In genomic region chr2:106581276-106581675, GRCh38 we compare ENCODE assay signal across 10 cellular contexts.
DNase-seq lines count a peak whose midpoint lies in the region; ATAC-seq and TF ChIP-seq lines count a peak whose summit lies in the region.
"Had no signal": no experiment of that assay in that cellular context is flagged by ENCODE, and none has a peak within 500 bp of the region (broad histone marks: within the 10 kb centered on the region; RNA-seq: fewer than 3 reads in every experiment).

No MANE protein-coding gene starts in this region.

- no peaks in the 10 kb centered on the region for H3K9me3 Mint-ChIP-seq in activated T-cell treated with anti-CD3 and anti-CD28 coated beads, Interleukin-2, amount 50 U/mL, for 4 hours
- H3K9me3 Mint-ChIP-seq in chondrocyte (ENCODE audit: low read depth) = no peaks in the 10 kb centered on the region
- H3K9me3 Mint-ChIP-seq in stimulated activated effector memory CD8-positive, alpha-beta T cell treated with anti-CD3 and anti-CD28 coated beads, Interleukin-12 subunit alpha, Interleukin-12 subunit beta, amount 100 ng/mL, for 72 hours = no peaks in the 10 kb centered on the region

- peaks cover 45% of the 10 kb centered on the region for H3K27me3 Mint-ChIP-seq in activated T-cell treated with anti-CD3 and anti-CD28 coated beads, Interleukin-2, amount 50 U/mL, for 4 hours (ENCODE audit: low read depth)
- peaks cover 15% of the 10 kb centered on the region for H3K27me3 Mint-ChIP-seq in chondrocyte (ENCODE audit: low read depth)

- DNase-seq in activated T-cell treated with anti-CD3 and anti-CD28 coated beads, Interleukin-2, amount 50 U/mL, for 4 hours = no peak
- no peak for DNase-seq in activated T-cell treated with anti-CD3 and anti-CD28 coated beads for 4 hours
- DNase-seq in NCI-H524 treated with DMSO at 0.1 percent for 48 hours (lab: John Stamatoyannopoulos, UW) = peak; percentile 98
- DNase-seq in chondrocyte (ENCODE audit: low spot score) = no peak
- DNase-seq in stimulated activated effector memory CD8-positive, alpha-beta T cell treated with anti-CD3 and anti-CD28 coated beads, Interleukin-12 subunit alpha, Interleukin-12 subunit beta, amount 100 ng/mL, for 72 hours (ENCODE audit: low spot score in 2 of 2) = no peak
- no peak for DNase-seq in cortex of kidney (lab: John Stamatoyannopoulos, UW)
- no peak for DNase-seq in GM13976 (ENCODE audit: low spot score)
- no peak for DNase-seq in cerebellar nuclear complex (lab: John Stamatoyannopoulos, UW)
- DNase-seq: effector CD8-positive, alpha-beta T cell; NCI-H2081 treated with DMSO at 0.1 percent for 48 hours had no signal

- H3K4me3 Mint-ChIP-seq in activated T-cell treated with anti-CD3 and anti-CD28 coated beads, Interleukin-2, amount 50 U/mL, for 4 hours = peak overlapping the region; percentile 85
- peak overlapping the region; percentile 76 for H3K4me3 Mint-ChIP-seq in chondrocyte (ENCODE audit: unreplicated experiment)
- H3K4me3 Mint-ChIP-seq in stimulated activated effector memory CD8-positive, alpha-beta T cell treated with anti-CD3 and anti-CD28 coated beads, Interleukin-12 subunit alpha, Interleukin-12 subunit beta, amount 100 ng/mL, for 72 hours = peak overlapping the region; percentile 69

- H3K27ac Mint-ChIP-seq in chondrocyte (ENCODE audit: unreplicated experiment) = no peak overlapping the region
- H3K27ac Mint-ChIP-seq in stimulated activated effector memory CD8-positive, alpha-beta T cell treated with anti-CD3 and anti-CD28 coated beads, Interleukin-12 subunit alpha, Interleukin-12 subunit beta, amount 100 ng/mL, for 72 hours = no peak overlapping the region

- H3K4me1 Mint-ChIP-seq in activated T-cell treated with anti-CD3 and anti-CD28 coated beads, Interleukin-2, amount 50 U/mL, for 4 hours (ENCODE audit: low read depth) = peaks cover 13% of the 10 kb centered on the region
- peaks cover 49% of the 10 kb centered on the region for H3K4me1 Mint-ChIP-seq in chondrocyte (ENCODE audit: low read depth)
- H3K4me1 Mint-ChIP-seq in stimulated activated effector memory CD8-positive, alpha-beta T cell treated with anti-CD3 and anti-CD28 coated beads, Interleukin-12 subunit alpha, Interleukin-12 subunit beta, amount 100 ng/mL, for 72 hours = peaks cover 15% of the 10 kb centered on the region

- in situ Hi-C loops in GM13976 (cut with MboI; ENCODE audit: low sequenced_read_pairs, unreplicated experiment) = no loop called here

- no peak for ATAC-seq in activated T-cell treated with anti-CD3 and anti-CD28 coated beads, Interleukin-2, amount 50 U/mL, for 4 hours
- ATAC-seq in stimulated activated effector memory CD8-positive, alpha-beta T cell treated with anti-CD3 and anti-CD28 coated beads, Interleukin-12 subunit alpha, Interleukin-12 subunit beta, amount 100 ng/mL, for 72 hours = no peak

- no peaks in the 10 kb centered on the region for H3K36me3 Mint-ChIP-seq in activated T-cell treated with anti-CD3 and anti-CD28 coated beads, Interleukin-2, amount 50 U/mL, for 4 hours (ENCODE audit: insufficient read depth)
- H3K36me3 Mint-ChIP-seq in chondrocyte (ENCODE audit: low read depth) = no peaks in the 10 kb centered on the region
- no peaks in the 10 kb centered on the region for H3K36me3 Mint-ChIP-seq in stimulated activated effector memory CD8-positive, alpha-beta T cell treated with anti-CD3 and anti-CD28 coated beads, Interleukin-12 subunit alpha, Interleukin-12 subunit beta, amount 100 ng/mL, for 72 hours

- TF ChIP-seq CTCF in chondrocyte (IDR thresholded peaks at IDR 0.05) = no peak
- TF ChIP-seq CTCF in GM13976 (IDR thresholded peaks at IDR 0.05; ENCODE audit: borderline replicate concordance, control extremely low read depth, extremely low read depth, insufficient read depth, missing control alignments) = no peak
